In genomic region chr22:40094449-40094848, GRCh38 we compare ENCODE assay signal across 14 cellular contexts.
A peak's percentile ranks its signal among the peaks of the same experiment; 100 is the strongest.
DNase-seq lines count a peak whose midpoint lies in the region; ATAC-seq, FAIRE-seq and TF ChIP-seq lines count a peak whose summit lies in the region.
"Had no signal": no experiment of that assay in that cellular context is flagged by ENCODE, and none has a peak within 500 bp of the region (broad histone marks: within the 10 kb centered on the region; RNA-seq: fewer than 3 reads in every experiment).

No MANE protein-coding gene starts in this region.

- no TSS peak for BruUV-seq in OCI-LY7 (replicated peaks; lab: Mats Ljungman, UMichigan)

- H2AFZ ChIP-seq in OCI-LY7 (ENCODE audit: low read length), result no peak overlapping the region

- POLR2A ChIA-PET in OCI-LY7 (lab: Charles Lee), result interaction anchor here (0.6 kb wide), 1 partner anchor 322 kb away, joined by 3 read pairs; no protein-coding TSS in a partner anchor

- H3K9me2 ChIP-seq in OCI-LY7 (ENCODE audit: insufficient read depth, low read length), result no peaks in the 10 kb centered on the region

- ATAC-seq in activated CD4-positive, CD25-positive, alpha-beta regulatory T cell treated with anti-CD3 and anti-CD28 coated beads, Interleukin-2, amount 50 U/mL, for 24 hours, result peak; percentile 55 to 63
- no peak for ATAC-seq in psoas muscle

- FAIRE-seq in endometrium (lab: Jason Lieb, UNC), result peak; percentile 82

- no peaks in the 10 kb centered on the region for H3K36me3 ChIP-seq in OCI-LY7 (ENCODE audit: insufficient read depth, low read length)
- no peaks in the 10 kb centered on the region for H3K36me3 ChIP-seq in psoas muscle (ENCODE audit: insufficient read depth in 1 of 2, low read depth in 1 of 2)

- TF ChIP-seq CTCF in OCI-LY7 (conservative IDR thresholded peaks at IDR 0.05; ENCODE audit: low read length) (no peak), psoas muscle (IDR thresholded peaks at IDR 0.05) (no peak)

- CTCF ChIA-PET in OCI-LY7 (lab: Charles Lee; ENCODE audit: unreplicated experiment), result no interaction called here

- no peaks in the 10 kb centered on the region for H3K9me3 ChIP-seq in OCI-LY7 (ENCODE audit: low read length)
- H3K9me3 ChIP-seq in psoas muscle, result no peaks in the 10 kb centered on the region

- no peak for DNase-seq in activated CD4-positive, CD25-positive, alpha-beta regulatory T cell treated with anti-CD3 and anti-CD28 coated beads, Interleukin-2, amount 50 U/mL, for 72 hours
- peak; percentile 10 for DNase-seq in OCI-LY7 (ENCODE audit: low spot score)
- DNase-seq in psoas muscle, result no peak
- no peak for DNase-seq in NCI-H128 (lab: John Stamatoyannopoulos, UW; ENCODE audit: unreplicated experiment)
- no peak for DNase-seq in caudate nucleus (lab: John Stamatoyannopoulos, UW)
- DNase-seq in activated CD8-positive, alpha-beta memory T cell treated with anti-CD3 and anti-CD28 coated beads for 24 hours, result no peak
- DNase-seq: activated CD4-positive, alpha-beta T cell treated with anti-CD3 and anti-CD28 coated beads, Interleukin-2, amount 50 U/mL, for 1 hour; H9; kidney glomerular epithelial cell; NCI-H524 had no signal

- no peaks in the 10 kb centered on the region for H4K20me1 ChIP-seq in OCI-LY7 (ENCODE audit: insufficient read depth, low read length)

- peak overlapping the region; percentile 28 for H3K4me2 ChIP-seq in OCI-LY7 (ENCODE audit: low read length)

- H3K4me3 ChIP-seq in OCI-LY7 (ENCODE audit: low read depth, low read length, poor library complexity, severe bottlenecking) (no peak overlapping the region), psoas muscle (peak overlapping the region; percentile 8)
- H3K4me3 ChIP-seq: SK-N-MC had no signal

- intact Hi-C loops in OCI-LY7 (cut with micrococcal nuclease; ENCODE audit: unreplicated experiment), result no loop called here
- intact Hi-C loops in psoas muscle (cut with DNase I), result loop anchor here in 1 of 2 donors (5.0 kb wide), 1 partner anchor 37 kb away; no protein-coding TSS in a partner anchor

- H3K79me2 ChIP-seq in OCI-LY7 (ENCODE audit: insufficient read depth, low read depth, low read length), result no peaks in the 10 kb centered on the region

- H3K27me3 ChIP-seq in psoas muscle (ENCODE audit: insufficient read depth in 3 of 3, low read length in 2 of 3), result no peaks in the 10 kb centered on the region

- H3K27ac ChIP-seq in OCI-LY7 (ENCODE audit: low read depth, low read length, poor library complexity, severe bottlenecking) (no peak overlapping the region), psoas muscle (no peak overlapping the region), caudate nucleus (ENCODE audit: low read depth, low read length) (no peak overlapping the region)
- H3K27ac ChIP-seq: 22Rv1, SK-N-MC had no signal

- peaks cover 10% of the 10 kb centered on the region for H3K4me1 ChIP-seq in OCI-LY7 (ENCODE audit: insufficient read depth, low read length, poor library complexity, severe bottlenecking)
- peaks cover 32% of the 10 kb centered on the region for H3K4me1 ChIP-seq in psoas muscle

- WGBS in psoas muscle, 3 donors, result 8 to 35% (median 20%) methylated on average over 1 of the region's 1 CpG

Comparison
In these comparisons a context has a peak if more than half of its experiments do, and no peak if none do; other contexts are left out.
1. ATAC-seq: peak in activated CD4-positive, CD25-positive, alpha-beta regulatory T cell treated with anti-CD3 and anti-CD28 coated beads, Interleukin-2, amount 50 U/mL, for 24 hours (2 of 2); none in psoas muscle (0 of 4).